In genomic region chr2:204663816-204664421, GRCh38 we compare ENCODE assay signal across 14 cellular contexts.
A peak's percentile ranks its signal among the peaks of the same experiment; 100 is the strongest.
DNase-seq lines count a peak whose midpoint lies in the region; ATAC-seq, FAIRE-seq and TF ChIP-seq lines count a peak whose summit lies in the region.
"Had no signal": no experiment of that assay in that cellular context is flagged by ENCODE, and none has a peak within 500 bp of the region (broad histone marks: within the 10 kb centered on the region; RNA-seq: fewer than 3 reads in every experiment).

No MANE protein-coding gene starts in this region.

- no peak overlapping the region for H2AFZ ChIP-seq in HepG2 (ENCODE audit: low read length)
- no peak overlapping the region for H2AFZ ChIP-seq in astrocyte (ENCODE audit: low read depth, low read length)

- H3K27me3 Mint-ChIP-seq in astrocyte (ENCODE audit: low read depth, unreplicated experiment): no peaks in the 10 kb centered on the region

- H3K27ac ChIP-seq in HepG2 (ENCODE audit: extremely low read length, insufficient read depth, low read length) (no peak overlapping the region), right lobe of liver (no peak overlapping the region), astrocyte (ENCODE audit: low read depth, low read length) (peak overlapping the region; percentile 83), lower lobe of right lung (peak overlapping the region; percentile 77), suprapubic skin (peak overlapping the region; percentile 76)
- H3K27ac ChIP-seq: 22Rv1, C4-2B had no signal

- TF ChIP-seq EP300 in HepG2 (IDR thresholded peaks at IDR 0.05; ENCODE audit: low read depth in 2 of 2, low read length in 2 of 2): no peak
- TF ChIP-seq EP300 in HepG2 (CRISPR knock-in tag; IDR thresholded peaks at IDR 0.05; ENCODE audit: borderline replicate concordance): no peak
- TF ChIP-seq EP300 in suprapubic skin (IDR thresholded peaks at IDR 0.05): no peak

- H3K4me3 Mint-ChIP-seq in astrocyte (ENCODE audit: unreplicated experiment): no peak overlapping the region

- no peak for FAIRE-seq in HepG2 (lab: Jason Lieb, UNC)
- FAIRE-seq in astrocyte (lab: Jason Lieb, UNC): no peak

- H3K4me1 ChIP-seq in HepG2 (ENCODE audit: insufficient read depth, low read length) (peaks cover 28% of the 10 kb centered on the region), right lobe of liver (peaks cover 0 to 19% (median 7%) of the 10 kb centered on the region in 4 donors), astrocyte (ENCODE audit: insufficient read depth, low read length) (peaks cover 14% of the 10 kb centered on the region), lower lobe of right lung (peaks cover 4% of the 10 kb centered on the region), suprapubic skin (peaks cover 16% of the 10 kb centered on the region)

- no peaks in the 10 kb centered on the region for H3K9me3 Mint-ChIP-seq in astrocyte (ENCODE audit: unreplicated experiment)

- H3K27me3 ChIP-seq in HepG2 (ENCODE audit: control insufficient read depth in 1 of 2, insufficient read depth in 2 of 2, low read length in 2 of 2) (no peaks in the 10 kb centered on the region), right lobe of liver (no peaks in the 10 kb centered on the region), astrocyte (ENCODE audit: insufficient read depth, low read length) (no peaks in the 10 kb centered on the region), lower lobe of right lung (ENCODE audit: low read depth) (no peaks in the 10 kb centered on the region), suprapubic skin (no peaks in the 10 kb centered on the region)

- no peaks in the 10 kb centered on the region for H4K20me1 ChIP-seq in HepG2 (ENCODE audit: insufficient read depth, low read length)
- H4K20me1 ChIP-seq in astrocyte (ENCODE audit: insufficient read depth, low read length): no peaks in the 10 kb centered on the region

- H3K27ac Mint-ChIP-seq in astrocyte (ENCODE audit: unreplicated experiment): no peak overlapping the region

- H3K9ac ChIP-seq in HepG2 (ENCODE audit: insufficient read depth, low read depth, low read length) (no peak overlapping the region), astrocyte (ENCODE audit: low read length) (peak overlapping the region; percentile 44)

- TF ChIP-seq CTCF in HepG2 (CRISPR knock-in tag; IDR thresholded peaks at IDR 0.05) (no peak), right lobe of liver (IDR thresholded peaks at IDR 0.05) (no peak), astrocyte (IDR thresholded peaks at IDR 0.05; ENCODE audit: insufficient read depth, low read depth, low read length) (no peak), lower lobe of right lung (IDR thresholded peaks at IDR 0.05) (no peak), suprapubic skin (IDR thresholded peaks at IDR 0.05) (no peak)

- ATAC-seq in HepG2 (no peak), right lobe of liver (no peak), lower lobe of right lung (no peak), HG03432 (IDR thresholded peaks at IDR 0.05; ENCODE audit: unreplicated experiment) (no peak), GM21737 (IDR thresholded peaks at IDR 0.05; ENCODE audit: unreplicated experiment) (no peak)
- ATAC-seq: HCT116 had no signal

- H3K4me3 ChIP-seq in HepG2 (replicated peaks in 1 of 3; ENCODE audit: insufficient read depth in 1 of 3, low read depth in 2 of 3, low read length in 3 of 3): no peak overlapping the region
- no peak overlapping the region for H3K4me3 ChIP-seq in right lobe of liver
- H3K4me3 ChIP-seq in astrocyte (ENCODE audit: insufficient read depth, low read depth, low read length): no peak overlapping the region
- H3K4me3 ChIP-seq in lower lobe of right lung: no peak overlapping the region
- no peak overlapping the region for H3K4me3 ChIP-seq in suprapubic skin

- in situ Hi-C loops in HepG2 (cut with HindIII; ENCODE audit: extremely low pct_ligation_motif_present, low pct_unique_long_range_greater_than_20kb): no loop called here

- peaks cover 73% of the 10 kb centered on the region for H3K9me3 ChIP-seq in HepG2 (ENCODE audit: low read length)
- H3K9me3 ChIP-seq in right lobe of liver: no peaks in the 10 kb centered on the region
- no peaks in the 10 kb centered on the region for H3K9me3 ChIP-seq in astrocyte (ENCODE audit: insufficient read depth, low read depth, low read length)
- H3K9me3 ChIP-seq in lower lobe of right lung: no peaks in the 10 kb centered on the region
- no peaks in the 10 kb centered on the region for H3K9me3 ChIP-seq in suprapubic skin

- peaks cover 6% of the 10 kb centered on the region for H3K4me1 Mint-ChIP-seq in astrocyte (ENCODE audit: low read depth, unreplicated experiment)

- no TSS peak for BruUV-seq in HepG2 (replicated peaks; lab: Mats Ljungman, UMichigan)

- intact Hi-C loops in HepG2 (cut with micrococcal nuclease; ENCODE audit: unreplicated experiment) (no loop called here), right lobe of liver (cut with DNase I) (no loop called here), lower lobe of right lung (cut with DNase I) (no loop called here)

- TF ChIP-seq RAD21 in HepG2 (CRISPR knock-in tag; IDR thresholded peaks at IDR 0.05): no peak

- CTCF ChIA-PET in HepG2 (lab: Yijun Ruan, JAX; ENCODE audit: low intra/inter-chr PET ratio, low total read pairs): no interaction called here

- POLR2A ChIA-PET in HepG2 (lab: Yijun Ruan, JAX): no interaction called here

- 68% methylated on average over 2 of the region's 2 CpGs for WGBS in HepG2 (ENCODE audit: low lambda C conversion rate)
- WGBS in right lobe of liver (ENCODE audit: insufficient coverage, low coverage, low lambda C conversion rate, missing lambda C conversion rate): 72% methylated on average over 2 of the region's 2 CpGs
- WGBS in suprapubic skin: 69% methylated on average over 2 of the region's 2 CpGs

- H3K36me3 ChIP-seq in HepG2 (replicated peaks in 1 of 2; ENCODE audit: control insufficient read depth in 1 of 2, insufficient read depth in 2 of 2, low read length in 2 of 2): no peaks in the 10 kb centered on the region
- H3K36me3 ChIP-seq in right lobe of liver: no peaks in the 10 kb centered on the region
- no peaks in the 10 kb centered on the region for H3K36me3 ChIP-seq in astrocyte (ENCODE audit: insufficient read depth, low read length)
- H3K36me3 ChIP-seq in lower lobe of right lung: no peaks in the 10 kb centered on the region
- no peaks in the 10 kb centered on the region for H3K36me3 ChIP-seq in suprapubic skin

- H3K36me3 Mint-ChIP-seq in astrocyte (ENCODE audit: low read depth, unreplicated experiment): no peaks in the 10 kb centered on the region

- DNase-seq in HepG2 (ENCODE audit: low spot score) (no peak), right lobe of liver (no peak), astrocyte (ENCODE audit: low read depth) (no peak), lower lobe of right lung (no peak), suprapubic skin (ENCODE audit: low spot score in 2 of 2) (no peak), NOMO-1 (lab: John Stamatoyannopoulos, UW; ENCODE audit: unreplicated experiment in 2 of 2) (no peak)
- DNase-seq: NCI-H1417, NCI-H2029 treated with DMSO at 0.1 percent for 48 hours, NCI-H510A treated with DMSO at 0.1 percent for 48 hours had no signal

- no peaks in the 10 kb centered on the region for H3K79me2 ChIP-seq in HepG2 (ENCODE audit: insufficient read depth, low read length)
- H3K79me2 ChIP-seq in astrocyte (ENCODE audit: insufficient read depth, low read length): no peaks in the 10 kb centered on the region

- TF ChIP-seq POLR2A in HepG2 (IDR thresholded peaks at IDR 0.05; ENCODE audit: insufficient read depth in 1 of 2, low read depth in 2 of 2, low read length in 2 of 2) (no peak), right lobe of liver (IDR thresholded peaks at IDR 0.05) (no peak), suprapubic skin (IDR thresholded peaks at IDR 0.05) (no peak)

- H3K4me2 ChIP-seq in HepG2 (ENCODE audit: low read depth, low read length): no peak overlapping the region
- H3K4me2 ChIP-seq in astrocyte (ENCODE audit: low read length): peak overlapping the region; percentile 56

TF ChIP-seq in HepG2, 621 proteins besides CTCF, POLR2A, EP300 and RAD21 (continues in another document):
- no peak for TF ChIP-seq ATAD3A (CRISPR knock-in tag; IDR thresholded peaks at IDR 0.05)
- TF ChIP-seq RXRA (CRISPR knock-in tag; IDR thresholded peaks at IDR 0.05): no peak
- peak; percentile 79 to 89 for TF ChIP-seq MAFK (conservative IDR thresholded peaks at IDR 0.05 in 1 of 2, IDR thresholded peaks at IDR 0.05 in 1 of 2; ENCODE audit: low read length in 2 of 2)
- TF ChIP-seq ZNF225 (CRISPR knock-in tag; IDR thresholded peaks at IDR 0.05): no peak
- TF ChIP-seq AHR (CRISPR knock-in tag; IDR thresholded peaks at IDR 0.05): no peak
- 0 out of 2 replicates have a peak, but pooled peaks have one; percentile 29 for TF ChIP-seq NFE2L2 (IDR thresholded peaks at IDR 0.05; ENCODE audit: low read length)
- no peak for TF ChIP-seq ZNF550 (CRISPR knock-in tag; IDR thresholded peaks at IDR 0.05; ENCODE audit: borderline replicate concordance)
- no peak for TF ChIP-seq ZNF350 (CRISPR knock-in tag; IDR thresholded peaks at IDR 0.05; ENCODE audit: borderline replicate concordance, low read depth)
- no peak for TF ChIP-seq DMAP1 (CRISPR knock-in tag; IDR thresholded peaks at IDR 0.05)
- TF ChIP-seq ZBED4 (CRISPR knock-in tag; IDR thresholded peaks at IDR 0.05; ENCODE audit: borderline replicate concordance): no peak
- peak; percentile 70 for TF ChIP-seq MAFF (IDR thresholded peaks at IDR 0.05; ENCODE audit: low read depth, low read length)

Comparison
In these comparisons a context has a peak if more than half of its experiments do, and no peak if none do; other contexts are left out.
1. H3K27ac ChIP-seq: peak in astrocyte (single experiment), lower lobe of right lung (single experiment) and suprapubic skin (single experiment); none in HepG2 (single experiment) and right lobe of liver (0 of 3).